In genomic region chr15:67066041-67067021, GRCh38 we compare ENCODE assay signal across 8 cellular contexts. TPM values are rescaled to one million over a fixed set of nuclear protein-coding genes. Genes with fewer than 3 reads are reported as not detected.
DNase-seq lines count a peak whose midpoint lies in the region; ATAC-seq, FAIRE-seq and TF ChIP-seq lines count a peak whose summit lies in the region.

No MANE protein-coding gene starts in this region.

- peak overlapping the region; percentile 88 for H3K27ac Mint-ChIP-seq in Caco-2 (ENCODE audit: unreplicated experiment)

- H3K4me1 Mint-ChIP-seq in Caco-2 (ENCODE audit: low read depth, unreplicated experiment) = peaks cover 46% of the 10 kb centered on the region

- peak overlapping the region; percentile 96 for H3K4me3 Mint-ChIP-seq in Caco-2 (ENCODE audit: unreplicated experiment)

- H3K27ac ChIP-seq in esophagus squamous epithelium (peak overlapping the region; percentile 84 to 94 (median 86)), pancreas (peak overlapping the region; percentile 92 to 95 (median 95))

- CTCF ChIA-PET in Caco-2 (lab: Charles Lee) = interaction anchor here (0.6 to 0.9 kb wide), 3 partner anchors 17 to 213 kb away, joined by 3 to 5 read pairs (median 3); no protein-coding TSS in a partner anchor

- H3K4me1 ChIP-seq in Caco-2 = peaks cover 43% of the 10 kb centered on the region
- H3K4me1 ChIP-seq in esophagus squamous epithelium = peaks cover 19 to 60% (median 32%) of the 10 kb centered on the region in 3 donors
- peaks cover 23 to 52% (median 42%) of the 10 kb centered on the region in 3 donors for H3K4me1 ChIP-seq in pancreas

- H3K9me3 Mint-ChIP-seq in Caco-2 (ENCODE audit: unreplicated experiment) = no peaks in the 10 kb centered on the region

- H3K27me3 ChIP-seq in Caco-2 (replicated peaks; ENCODE audit: control insufficient read depth, insufficient read depth, low read length) = no peaks in the 10 kb centered on the region
- no peaks in the 10 kb centered on the region for H3K27me3 ChIP-seq in esophagus squamous epithelium
- no peaks in the 10 kb centered on the region for H3K27me3 ChIP-seq in pancreas

- TF ChIP-seq CTCF in Caco-2 (IDR thresholded peaks at IDR 0.05; ENCODE audit: insufficient read depth in 1 of 2, low read depth in 1 of 2, low read length in 1 of 2, severe bottlenecking in 1 of 2, unreplicated experiment in 1 of 2) (no peak), esophagus squamous epithelium (IDR thresholded peaks at IDR 0.05) (no peak), pancreas (IDR thresholded peaks at IDR 0.05) (no peak)

- no TSS peak for BruUV-seq in Caco-2 (replicated peaks; lab: Mats Ljungman, UMichigan)

- no peaks in the 10 kb centered on the region for H3K9me3 ChIP-seq in Caco-2
- H3K9me3 ChIP-seq in esophagus squamous epithelium = no peaks in the 10 kb centered on the region
- no peaks in the 10 kb centered on the region for H3K9me3 ChIP-seq in pancreas

- no peaks in the 10 kb centered on the region for H3K27me3 Mint-ChIP-seq in Caco-2 (ENCODE audit: insufficient read depth, unreplicated experiment)

- DNase-seq in Caco-2 (peak in 1 of 2 experiments; percentile 46), esophagus squamous epithelium (lab: John Stamatoyannopoulos, UW) (no peak), pancreas (peak in 3 of 6 donors; percentile 43 to 72 (median 55)), NCI-H146 (lab: John Stamatoyannopoulos, UW) (no peak), KBM-7 (no peak)
- peak; percentile 77 for DNase-seq in activated CD8-positive, alpha-beta memory T cell treated with anti-CD3 and anti-CD28 coated beads for 24 hours

- ATAC-seq in HG03175 (IDR thresholded peaks at IDR 0.05; ENCODE audit: unreplicated experiment) (peak; percentile 9), pancreas (peak in 1 of 4 donors; percentile 0), HG02798 (IDR thresholded peaks at IDR 0.05; ENCODE audit: poor library complexity, unreplicated experiment) (no peak)

- FAIRE-seq in pancreas (lab: Jason Lieb, UNC) = no peak

- intact Hi-C loops in Caco-2 (cut with micrococcal nuclease; ENCODE audit: unreplicated experiment) (loop anchor here (5.0 kb wide), 1 partner anchor 136 kb away; no protein-coding TSS in a partner anchor), esophagus squamous epithelium (cut with DNase I) (no loop called here), pancreas (cut with DNase I) (loop anchor here in 1 of 3 donors (10.0 kb wide), 1 partner anchor 122 kb away; no protein-coding TSS in a partner anchor)

- WGBS in esophagus squamous epithelium, 2 donors = 0 to 1% methylated on average over 25 to 30 of the region's 74 CpGs
- WGBS in pancreas, 2 donors = 0 to 1% methylated on average over 65 to 74 of the region's 74 CpGs

- in situ Hi-C loops in KBM-7 (cut with MboI; ENCODE audit: low pct_unique_long_range_greater_than_20kb, low sequenced_read_pairs) = no loop called here

- POLR2A ChIA-PET in Caco-2 (lab: Charles Lee) = interaction anchor here (0.6 to 1.5 kb wide), 5 partner anchors 17 to 140 kb away, joined by 3 to 7 read pairs (median 3); no protein-coding TSS in a partner anchor

- TF ChIP-seq POLR2A in esophagus squamous epithelium (IDR thresholded peaks at IDR 0.05) = no peak

- H3K36me3 Mint-ChIP-seq in Caco-2 (ENCODE audit: insufficient read depth, unreplicated experiment) = peaks cover 33% of the 10 kb centered on the region

- H3K36me3 ChIP-seq in Caco-2 (ENCODE audit: control insufficient read depth, insufficient read depth, low read length) = peaks cover 1% of the 10 kb centered on the region; the same call in 1 of the 2 replicates
- H3K36me3 ChIP-seq in esophagus squamous epithelium = peaks cover 0 to 9% (median 0%) of the 10 kb centered on the region in 3 donors
- no peaks in the 10 kb centered on the region for H3K36me3 ChIP-seq in pancreas

- H3K4me3 ChIP-seq in Caco-2 (ENCODE audit: low read depth, low read length) (peak overlapping the region; percentile 89), esophagus squamous epithelium (peak overlapping the region; percentile 61 to 92 (median 74)), pancreas (peak overlapping the region; percentile 60 to 86 (median 74))

RNA-seq across cellular contexts. Expression of gene SMAD3, which starts 0.9 kb away (rescaled TPM):
- 51.5 and 54.8 TPM in 2 replicates for total RNA-seq in Caco-2 (2022)
- total RNA-seq in esophagus squamous epithelium = 100 to 1,000 TPM in 2 of 4 donors, 10 to 100 TPM in 2; 70.8 to 134 (median 105) TPM
- total RNA-seq in pancreas = 10 to 100 TPM; 15.6 to 42.5 (median 23.8) TPM
- 10 to 100 TPM in 1 of 2 donors, 1 to 10 TPM in 1; 7.9 to 13.5 TPM for polyA plus RNA-seq in pancreas
